In genomic region chr11:133160754-133161153, GRCh38 we compare ENCODE assay signal across 8 cellular contexts.
"Had no signal": no experiment of that assay in that cellular context is flagged by ENCODE, and none has a peak within 500 bp of the region (broad histone marks: within the 10 kb centered on the region; RNA-seq: fewer than 3 reads in every experiment).

No MANE protein-coding gene starts in this region.

- H3K4me3 ChIP-seq: GM12878 had no signal

- DNase-seq: GDM1, GF-D8 had no signal

- ATAC-seq: GM12878 had no signal

- FAIRE-seq: G401.6, GM12878, GM12891, GM12892, GM18507, GM19239 had no signal
